8 cellular contexts compared by ENCODE assay signal in the genomic region with DNA sequence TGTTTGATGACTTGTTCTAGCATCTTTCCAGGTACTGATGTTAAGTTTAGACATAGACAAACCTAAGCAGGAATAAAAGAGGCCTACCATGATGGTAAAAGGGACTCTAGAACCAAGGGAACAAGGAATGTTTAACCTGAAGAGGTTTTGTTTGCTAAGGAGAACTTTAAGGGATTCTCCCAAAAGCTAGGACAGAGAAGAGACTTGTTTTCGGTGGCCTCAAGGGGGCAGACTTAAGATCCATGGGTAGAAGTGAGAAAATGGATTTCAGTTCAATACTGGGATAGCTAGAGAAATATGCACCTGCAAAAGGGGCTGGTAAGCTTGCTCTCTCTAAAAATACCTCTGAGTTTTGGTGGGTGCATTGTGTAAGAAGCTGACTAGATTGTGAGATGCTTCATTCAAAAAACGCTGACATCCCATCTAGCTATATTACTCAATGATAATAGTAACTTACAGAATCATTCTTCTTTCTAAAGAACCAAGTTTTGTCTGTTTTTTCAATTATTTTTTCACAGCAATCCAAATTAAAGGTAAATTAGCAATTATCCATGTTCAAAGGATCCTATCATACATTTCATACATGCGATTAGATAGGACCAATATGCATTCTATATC. TPM values are rescaled to one million over a fixed set of nuclear protein-coding genes. Genes with fewer than 3 reads are reported as not detected.
DNase-seq lines count a peak whose midpoint lies in the region; ATAC-seq, FAIRE-seq and TF ChIP-seq lines count a peak whose summit lies in the region.

No MANE protein-coding gene starts in this region.

- H2AK5ac ChIP-seq in H9 (ENCODE audit: insufficient read length, low read length), result no peak overlapping the region

- H3K79me1 ChIP-seq in H9 (ENCODE audit: insufficient read depth, low read depth, low read length, poor library complexity, severe bottlenecking), result no peaks in the 10 kb centered on the region

- no peak overlapping the region for H2BK12ac ChIP-seq in H9 (ENCODE audit: insufficient read length, low read depth, low read length)

- no peak overlapping the region for H2AFZ ChIP-seq in H9 (ENCODE audit: low read length)
- H2AFZ ChIP-seq in fibroblast of lung (ENCODE audit: low read length), result no peak overlapping the region

- intact Hi-C loops in testis (cut with DNase I; ENCODE audit: low total_unique reads), result no loop called here

- H3K4me1 Mint-ChIP-seq in H9, result peaks cover 12 to 16% of the 10 kb centered on the region in 2 experiments

- H2BK15ac ChIP-seq in H9 (ENCODE audit: low read depth, low read length), result no peak overlapping the region

- no peak overlapping the region for H3K4ac ChIP-seq in H9 (ENCODE audit: low read depth, low read length)

- no peak overlapping the region for H3K18ac ChIP-seq in H9 (ENCODE audit: insufficient read length, low read depth, low read length)

- DNase-seq in EL (peak; percentile 43), H9 (no peak), RCC 7860 (ENCODE audit: low spot score) (peak; percentile 8), fibroblast of lung (ENCODE audit: low read depth in 2 of 2) (peak; percentile 22 to 65), testis (peak; percentile 31), cortex of kidney (lab: John Stamatoyannopoulos, UW) (no peak)
- DNase-seq in stimulated activated CD4-positive, alpha-beta T cell treated with anti-CD3 and anti-CD28 coated beads, Interleukin-12 subunit alpha, Interleukin-12 subunit beta, amount 100 ng/mL, for 4 hours, result no peak

- H3K27ac ChIP-seq in H9 (ENCODE audit: insufficient read length, low read depth, low read length), result no peak overlapping the region
- H3K27ac ChIP-seq in fibroblast of lung (ENCODE audit: insufficient read depth, low read length), result no peak overlapping the region
- H3K27ac ChIP-seq in testis, result no peak overlapping the region

- H3K27me3 ChIP-seq in H9 (ENCODE audit: insufficient read depth, low read length) (no peaks in the 10 kb centered on the region), fibroblast of lung (ENCODE audit: control insufficient read depth, insufficient read depth, low read length) (no peaks in the 10 kb centered on the region), testis (no peaks in the 10 kb centered on the region)

- H4K91ac ChIP-seq in H9 (ENCODE audit: insufficient read length, low read depth, low read length), result no peak overlapping the region

- no peak for ATAC-seq in GM18873 (IDR thresholded peaks at IDR 0.05; ENCODE audit: low FRiP score, unreplicated experiment)

- H4K8ac ChIP-seq in H9 (replicated peaks; ENCODE audit: insufficient read length, low read depth, low read length), result no peak overlapping the region

- H2BK20ac ChIP-seq in H9 (ENCODE audit: low read depth, low read length, poor library complexity, severe bottlenecking), result no peak overlapping the region

- no peaks in the 10 kb centered on the region for H3K9me3 Mint-ChIP-seq in H9

- H3K36me3 Mint-ChIP-seq in H9 (ENCODE audit: insufficient read depth in 1 of 3, low read depth in 3 of 3), result no peaks in the 10 kb centered on the region

- no peak overlapping the region for H3K27ac Mint-ChIP-seq in H9

- H2BK5ac ChIP-seq in H9 (ENCODE audit: insufficient read length, low read length), result no peak overlapping the region

- no peak overlapping the region for H3K9ac ChIP-seq in H9 (ENCODE audit: extremely low read depth, insufficient read length, low read length)
- H3K9ac ChIP-seq in fibroblast of lung (ENCODE audit: insufficient read depth, low read length), result no peak overlapping the region

- no peak overlapping the region for H4K5ac ChIP-seq in H9 (ENCODE audit: insufficient read length, low read depth, low read length)

- H3K27me3 Mint-ChIP-seq in H9 (ENCODE audit: low read depth), result peaks cover 21% of the 10 kb centered on the region

- H2BK120ac ChIP-seq in H9 (ENCODE audit: low read depth, low read length, poor library complexity, severe bottlenecking), result no peak overlapping the region

- H3K9me3 ChIP-seq in H9 (ENCODE audit: control insufficient read depth, low read depth, low read length) (no peaks in the 10 kb centered on the region), fibroblast of lung (ENCODE audit: control insufficient read depth, insufficient read depth, low read depth, low read length) (no peaks in the 10 kb centered on the region), testis (no peaks in the 10 kb centered on the region)

- H3K56ac ChIP-seq in H9 (ENCODE audit: insufficient read length, low read depth, low read length), result no peak overlapping the region

- H3K4me1 ChIP-seq in H9 (ENCODE audit: insufficient read depth, low read length) (no peaks in the 10 kb centered on the region), fibroblast of lung (ENCODE audit: control insufficient read depth, extremely low read depth, insufficient read depth, low read length) (peaks cover 4% of the 10 kb centered on the region), testis (no peaks in the 10 kb centered on the region)

- H3T11ph ChIP-seq in H9 (ENCODE audit: low read length), result no peak overlapping the region

- H3K4me2 ChIP-seq in H9 (ENCODE audit: insufficient read depth, insufficient read length, low read length) (no peak overlapping the region), fibroblast of lung (ENCODE audit: extremely low read depth, insufficient read depth, low read length) (no peak overlapping the region)

- TF ChIP-seq CTCF in H9 (conservative IDR thresholded peaks at IDR 0.05) (peak; percentile 75), fibroblast of lung (conservative IDR thresholded peaks at IDR 0.05 in 1 of 2, IDR thresholded peaks at IDR 0.05 in 1 of 2; ENCODE audit: low read depth in 1 of 2, low read length in 2 of 2) (peak; percentile 73 to 81), testis (IDR thresholded peaks at IDR 0.05) (peak in 1 of 3 experiments; percentile 49)

- no peaks in the 10 kb centered on the region for H4K20me1 ChIP-seq in H9 (ENCODE audit: control insufficient read depth, insufficient read depth, insufficient read length)
- H4K20me1 ChIP-seq in fibroblast of lung (ENCODE audit: control insufficient read depth, extremely low read depth, insufficient read depth, low read length), result no peaks in the 10 kb centered on the region

- no peak overlapping the region for H3K14ac ChIP-seq in H9 (ENCODE audit: insufficient read depth, low read length)

- no peak overlapping the region for H3K4me3 Mint-ChIP-seq in H9

- H3K36me3 ChIP-seq in fibroblast of lung (ENCODE audit: control insufficient read depth, insufficient read depth, low read length), result no peaks in the 10 kb centered on the region
- H3K36me3 ChIP-seq in testis (ENCODE audit: low read depth, missing control alignments), result no peaks in the 10 kb centered on the region

- no peak for FAIRE-seq in RCC 7860 (lab: Jason Lieb, UNC)

- no peak overlapping the region for H3K4me3 ChIP-seq in fibroblast of lung (replicated peaks in 1 of 4; ENCODE audit: control extremely low read depth in 1 of 4, insufficient read depth in 1 of 4, low read depth in 3 of 4, low read length in 4 of 4)
- H3K4me3 ChIP-seq in testis, result no peak overlapping the region

- no peak for TF ChIP-seq POLR2A in testis (IDR thresholded peaks at IDR 0.05)

- H3K79me2 ChIP-seq in H9 (ENCODE audit: insufficient read depth, low read length) (no peaks in the 10 kb centered on the region), fibroblast of lung (ENCODE audit: control insufficient read depth, insufficient read depth, low read length) (no peaks in the 10 kb centered on the region)

- no CpG with 5 or more reads among the region's 3 CpGs for WGBS in H9 (ENCODE audit: extremely low coverage, insufficient read length, low lambda C conversion rate)
- WGBS in testis, 2 donors, result 30 to 47% methylated on average over 3 of the region's 3 CpGs

- no peaks in the 10 kb centered on the region for H3K23me2 ChIP-seq in H9 (ENCODE audit: insufficient read length, low read depth, low read length, poor library complexity, severe bottlenecking)

- H3K23ac ChIP-seq in H9 (ENCODE audit: insufficient read length, low read depth, low read length), result no peak overlapping the region

RNA-seq across cellular contexts. Expression of a gene that starts 5.5 kb away (rescaled TPM):
- total RNA-seq in H9 (2021), result 0.26 TPM in 2 replicates
- total RNA-seq in fibroblast of lung, result 1.0 and 4.5 TPM in 2 replicates
- polyA plus RNA-seq in fibroblast of lung, result 0.60 and 2.9 TPM in 2 replicates
- 0.23 and 1.8 TPM in 2 replicates for polyA plus RNA-seq in fibroblast of lung (2012)
- 5.0 TPM in 1 of 2 replicates, not detected in the other for polyA minus RNA-seq in fibroblast of lung (ENCODE audit: low replicate concordance)
- total RNA-seq in testis, result under 1 TPM; 0.79 to 0.93 TPM
- 0.76 TPM for polyA plus RNA-seq in testis (ENCODE audit: insufficient read depth, low read depth, low replicate concordance)

Comparison
In these comparisons a context has a peak if more than half of its experiments do, and no peak if none do; other contexts are left out.
1. DNase-seq: peak in EL (single experiment), RCC 7860 (single experiment), fibroblast of lung (2 of 2) and testis (single experiment); none in H9 (single experiment), cortex of kidney (single experiment) and stimulated activated CD4-positive, alpha-beta T cell treated with anti-CD3 and anti-CD28 coated beads, Interleukin-12 subunit alpha, Interleukin-12 subunit beta, amount 100 ng/mL, for 4 hours (single experiment).